ENCODE assay signal across 26 cellular contexts in the genomic region with DNA sequence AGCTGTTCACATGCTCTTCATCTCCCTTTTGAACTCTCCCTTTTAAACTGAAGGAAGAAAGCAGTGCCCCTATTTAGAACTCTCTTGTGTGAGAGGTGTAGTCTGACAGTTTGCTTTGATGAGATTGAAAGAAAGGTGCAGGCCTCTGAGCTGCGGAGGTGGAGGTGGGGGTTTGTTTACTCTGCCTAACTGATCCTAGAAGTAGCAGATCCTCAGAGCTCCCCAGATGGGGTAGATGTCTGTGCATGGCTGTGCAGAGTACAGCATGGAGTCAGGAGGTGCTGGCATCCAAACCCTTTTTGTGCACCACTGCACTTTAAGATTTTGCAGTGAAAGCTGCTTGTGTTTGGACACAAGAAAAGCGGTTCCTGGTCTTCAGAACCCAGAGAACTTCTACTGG.
"Had no signal": no experiment of that assay in that cellular context is flagged by ENCODE, and none has a peak within 500 bp of the region (broad histone marks: within the 10 kb centered on the region; RNA-seq: fewer than 3 reads in every experiment).

No MANE protein-coding gene starts in this region.

- H3K4me1 Mint-ChIP-seq: brain had no signal

- H3K4me3 Mint-ChIP-seq: activated CD8-positive, alpha-beta T cell treated with anti-CD3 and anti-CD28 coated beads for 36 hours; activated T-cell treated with anti-CD3 and anti-CD28 coated beads, Interleukin-2, amount 50 U/mL, for 72 hours; brain had no signal

- H3K27me3 Mint-ChIP-seq: activated CD8-positive, alpha-beta T cell treated with anti-CD3 and anti-CD28 coated beads for 36 hours; brain had no signal

- DNase-seq: activated CD4-positive, alpha-beta T cell treated with anti-CD3 and anti-CD28 coated beads for 4 hours; activated CD8-positive, alpha-beta memory T cell treated with anti-CD3 and anti-CD28 coated beads, Interleukin-2, amount 50 U/mL, for 4 hours; activated CD8-positive, alpha-beta T cell treated with anti-CD3 and anti-CD28 coated beads for 36 hours; activated gamma-delta T cell treated with Interleukin-2 at 50 U/mL for 16 hours; activated naive CD4-positive, alpha-beta T cell treated with anti-CD3 and anti-CD28 coated beads, Interleukin-2, amount 50 U/mL, for 16 hours; activated T-cell treated with anti-CD3 and anti-CD28 coated beads, Interleukin-2, amount 50 U/mL, for 72 hours; amygdala; Karpas-422; MM.1S; NCI-H1105; NCI-H1436; NCI-H187; NCI-H2081; NCI-H2171; NCI-H2227 treated with DMSO at 0.1 percent for 48 hours; NCI-H526; NCI-H774; SIG-M5; T-helper 2 cell; T1000; WERI-Rb-1 had no signal

- H3K27me3 ChIP-seq: cardiac muscle cell had no signal

- H3K27ac Mint-ChIP-seq: activated CD8-positive, alpha-beta T cell treated with anti-CD3 and anti-CD28 coated beads for 36 hours; activated T-cell treated with anti-CD3 and anti-CD28 coated beads, Interleukin-2, amount 50 U/mL, for 72 hours; activated T-helper 2 cell treated with anti-CD3 and anti-CD28 coated beads, Interferon-gamma antibody, Interleukin-2, Interleukin-4, amounts not matched to agents 10 μg/mL and 5 μg/mL and 100 μg/mL, durations not matched to agents 14 hours and 24 hours and 36 hours; brain had no signal

- H3K4me3 ChIP-seq: cardiac muscle cell, K562 had no signal

- H3K27ac ChIP-seq: cardiac muscle cell, WERI-Rb-1 had no signal

- H3K36me3 ChIP-seq: cardiac muscle cell, WERI-Rb-1 had no signal

- ATAC-seq: activated CD4-positive, CD25-positive, alpha-beta regulatory T cell treated with anti-CD3 and anti-CD28 coated beads, Interleukin-2, amount 50 U/mL, for 24 hours; activated CD8-positive, alpha-beta T cell treated with anti-CD3 and anti-CD28 coated beads for 36 hours; activated T-cell treated with anti-CD3 and anti-CD28 coated beads, Interleukin-2, amount 50 U/mL, for 72 hours; K562 had no signal
